18 cellular contexts compared by ENCODE assay signal in genomic region chr12:28884861-28885260, GRCh38.
DNase-seq lines count a peak whose midpoint lies in the region; ATAC-seq, FAIRE-seq and TF ChIP-seq lines count a peak whose summit lies in the region.
"Had no signal": no experiment of that assay in that cellular context is flagged by ENCODE, and none has a peak within 500 bp of the region (broad histone marks: within the 10 kb centered on the region; RNA-seq: fewer than 3 reads in every experiment).

No MANE protein-coding gene starts in this region.

- no peak for FAIRE-seq in GM12891 (lab: Jason Lieb, UNC)
- FAIRE-seq: D721Med, RCC 7860 had no signal

- no peaks in the 10 kb centered on the region for H3K27me3 ChIP-seq in left ventricle myocardium inferior (ENCODE audit: low read depth)
- H3K27me3 ChIP-seq: BLaER1 treated with 17β-estradiol and CSF1 and Interleukin-3, amounts not matched to agents 10 nM and 100 nM had no signal

- H3K4me3 ChIP-seq in left ventricle myocardium inferior (no peak overlapping the region), fibroblast of the aortic adventitia (ENCODE audit: low read depth, low read length) (no peak overlapping the region)
- H3K4me3 ChIP-seq: BLaER1 treated with 17β-estradiol and CSF1 and Interleukin-3, amounts not matched to agents 10 nM and 100 nM had no signal

- no peaks in the 10 kb centered on the region for H3K9me3 ChIP-seq in left ventricle myocardium inferior (replicated peaks)
- H3K9me3 ChIP-seq: BLaER1 treated with 17β-estradiol and CSF1 and Interleukin-3, amounts not matched to agents 10 nM and 100 nM had no signal

- peaks cover 4% of the 10 kb centered on the region for H3K4me1 ChIP-seq in left ventricle myocardium inferior
- H3K4me1 ChIP-seq: BLaER1 treated with 17β-estradiol and CSF1 and Interleukin-3, amounts not matched to agents 10 nM and 100 nM had no signal

- intact Hi-C loops in left ventricle myocardium inferior (cut with micrococcal nuclease) = no loop called here
- intact Hi-C loops in Right ventricle myocardium superior (cut with DNase I) = no loop called here

- TF ChIP-seq CTCF in left ventricle myocardium inferior (IDR thresholded peaks at IDR 0.05; ENCODE audit: borderline replicate concordance) (no peak), fibroblast of the aortic adventitia (IDR thresholded peaks at IDR 0.05; ENCODE audit: insufficient read depth, low read length) (no peak)

- no peak for ATAC-seq in Right ventricle myocardium superior (ENCODE audit: poor library complexity)
- ATAC-seq in GM21423 (IDR thresholded peaks at IDR 0.05; ENCODE audit: unreplicated experiment) = no peak

- peak overlapping the region; percentile 13 for H3K27ac ChIP-seq in left ventricle myocardium inferior (replicated peaks)
- H3K27ac ChIP-seq: BLaER1 treated with 17β-estradiol and CSF1 and Interleukin-3, amounts not matched to agents 10 nM and 100 nM; HL-60 had no signal

- DNase-seq in left ventricle myocardium inferior (no peak), Right ventricle myocardium superior (no peak), RPMI7951 (ENCODE audit: low read depth) (peak; percentile 30), fibroblast of the aortic adventitia (ENCODE audit: low read depth) (peak; percentile 17), NCI-H510A (lab: John Stamatoyannopoulos, UW) (no peak), GM12891 (ENCODE audit: insufficient read length, low spot score) (no peak), NCI-H128 (lab: John Stamatoyannopoulos, UW; ENCODE audit: unreplicated experiment) (no peak)
- DNase-seq: 8988T; CD8-positive, alpha-beta memory T cell; H7; NCI-H1417 treated with DMSO at 0.1 percent for 48 hours; NCI-H2029; SIG-M5 had no signal

- H3K36me3 ChIP-seq in left ventricle myocardium inferior = no peaks in the 10 kb centered on the region
- H3K36me3 ChIP-seq: BLaER1 treated with 17β-estradiol and CSF1 and Interleukin-3, amounts not matched to agents 10 nM and 100 nM had no signal

- TF ChIP-seq POLR2A in GM12891 (IDR thresholded peaks at IDR 0.05; ENCODE audit: low read depth, low read length) = no peak

TF ChIP-seq in GM12891, 5 proteins besides CTCF, POLR2A, EP300 and RAD21:
- no peak for TF ChIP-seq POU2F2 (IDR thresholded peaks at IDR 0.05; ENCODE audit: low read depth, low read length)
- TF ChIP-seq SPI1 (IDR thresholded peaks at IDR 0.05; ENCODE audit: low read depth, low read length) = no peak
- TF ChIP-seq PAX5 (IDR thresholded peaks at IDR 0.05; ENCODE audit: insufficient read depth, low read length, severe bottlenecking) = no peak
- no peak for TF ChIP-seq TAF1 (IDR thresholded peaks at IDR 0.05; ENCODE audit: low read depth, low read length)
- no peak for TF ChIP-seq POLR2AphosphoS5 (IDR thresholded peaks at IDR 0.05; ENCODE audit: low read depth, low read length)

Comparison
In these comparisons a context has a peak if more than half of its experiments do, and no peak if none do; other contexts are left out.
1. DNase-seq: peak in RPMI7951 (single experiment) and fibroblast of the aortic adventitia (single experiment); none in left ventricle myocardium inferior (single experiment), Right ventricle myocardium superior (single experiment), NCI-H510A (single experiment), GM12891 (single experiment) and NCI-H128 (single experiment).